ENCODE assay signal across 9 cellular contexts in genomic region chr10:29841724-29842649, GRCh38.
DNase-seq lines count a peak whose midpoint lies in the region; ATAC-seq and TF ChIP-seq lines count a peak whose summit lies in the region.
"Had no signal": no experiment of that assay in that cellular context is flagged by ENCODE, and none has a peak within 500 bp of the region (broad histone marks: within the 10 kb centered on the region; RNA-seq: fewer than 3 reads in every experiment).

No MANE protein-coding gene starts in this region.

- H3K9me3 Mint-ChIP-seq in nephron progenitor cell = peaks cover 14% of the 10 kb centered on the region
- H3K9me3 Mint-ChIP-seq in stimulated activated naive B cell treated with anti-CD40 and anti-IgM and Interleukin-4, amounts not matched to agents 10 μg/mL and 1 μg/mL and 100 μg/mL, for 72 hours = peaks cover 0 to 7% of the 10 kb centered on the region in 2 donors

- H3K4me3 Mint-ChIP-seq in nephron progenitor cell = peak overlapping the region; percentile 19
- H3K4me3 Mint-ChIP-seq in stimulated activated naive B cell treated with anti-CD40 and anti-IgM and Interleukin-4, amounts not matched to agents 10 μg/mL and 1 μg/mL and 100 μg/mL, for 72 hours = no peak overlapping the region

- no peaks in the 10 kb centered on the region for H3K36me3 Mint-ChIP-seq in nephron progenitor cell (ENCODE audit: low read depth)
- H3K36me3 Mint-ChIP-seq in stimulated activated naive B cell treated with anti-CD40 and anti-IgM and Interleukin-4, amounts not matched to agents 10 μg/mL and 1 μg/mL and 100 μg/mL, for 72 hours = peaks cover 0 to 2% of the 10 kb centered on the region in 2 donors

- TF ChIP-seq CTCF in nephron progenitor cell (IDR thresholded peaks at IDR 0.05) = no peak

- ATAC-seq in stimulated activated naive B cell treated with anti-CD40 and anti-IgM and Interleukin-4, amounts not matched to agents 10 μg/mL and 1 μg/mL and 100 μg/mL, for 72 hours (replicated peaks) = no peak
- ATAC-seq in HG02759 (IDR thresholded peaks at IDR 0.05; ENCODE audit: unreplicated experiment) (no peak), HG03135 (IDR thresholded peaks at IDR 0.05; ENCODE audit: unreplicated experiment) (no peak)

- H3K27me3 Mint-ChIP-seq in nephron progenitor cell (ENCODE audit: low read depth, poor library complexity) = peaks cover 13% of the 10 kb centered on the region
- no peaks in the 10 kb centered on the region for H3K27me3 Mint-ChIP-seq in stimulated activated naive B cell treated with anti-CD40 and anti-IgM and Interleukin-4, amounts not matched to agents 10 μg/mL and 1 μg/mL and 100 μg/mL, for 72 hours

- H3K27ac ChIP-seq in epithelial cell of prostate = no peak overlapping the region

- H3K27ac Mint-ChIP-seq in nephron progenitor cell = peak overlapping the region; percentile 95
- no peak overlapping the region for H3K27ac Mint-ChIP-seq in stimulated activated naive B cell treated with anti-CD40 and anti-IgM and Interleukin-4, amounts not matched to agents 10 μg/mL and 1 μg/mL and 100 μg/mL, for 72 hours

- DNase-seq in DMS153 (lab: John Stamatoyannopoulos, UW) (peak; percentile 87), NCI-H2171 (lab: John Stamatoyannopoulos, UW) (peak; percentile 21), epithelial cell of prostate (ENCODE audit: low read depth, low spot score) (peak; percentile 59), nephron progenitor cell (peak; percentile 22)
- DNase-seq in activated CD4-positive, alpha-beta T cell treated with anti-CD3 and anti-CD28 coated beads, Interleukin-2, amount 50 U/mL, for 1 hour = no peak
- no peak for DNase-seq in stimulated activated naive B cell treated with anti-CD40 and anti-IgM and Interleukin-4, amounts not matched to agents 10 μg/mL and 1 μg/mL and 100 μg/mL, for 72 hours
- DNase-seq: stimulated activated CD4-positive, alpha-beta T cell treated with anti-CD3 and anti-CD28 coated beads, Interleukin-4, amount 100 ng/mL, for 24 hours had no signal

- peaks cover 44% of the 10 kb centered on the region for H3K4me1 Mint-ChIP-seq in nephron progenitor cell
- no peaks in the 10 kb centered on the region for H3K4me1 Mint-ChIP-seq in stimulated activated naive B cell treated with anti-CD40 and anti-IgM and Interleukin-4, amounts not matched to agents 10 μg/mL and 1 μg/mL and 100 μg/mL, for 72 hours

Comparison
In these comparisons a context has a peak if more than half of its experiments do, and no peak if none do; other contexts are left out.
1. DNase-seq: peak in DMS153 (single experiment), NCI-H2171 (single experiment), epithelial cell of prostate (single experiment) and nephron progenitor cell (single experiment); none in activated CD4-positive, alpha-beta T cell treated with anti-CD3 and anti-CD28 coated beads, Interleukin-2, amount 50 U/mL, for 1 hour (single experiment) and stimulated activated naive B cell treated with anti-CD40 and anti-IgM and Interleukin-4, amounts not matched to agents 10 μg/mL and 1 μg/mL and 100 μg/mL, for 72 hours (single experiment).